ENCODE assay signal across 8 cellular contexts in genomic region chr18:45690975-45691815, GRCh38. TPM values are rescaled to one million over a fixed set of nuclear protein-coding genes. Genes with fewer than 3 reads are reported as not detected.
DNase-seq lines count a peak whose midpoint lies in the region; ATAC-seq and TF ChIP-seq lines count a peak whose summit lies in the region.

No MANE protein-coding gene starts in this region.

- H3K4me2 ChIP-seq in OCI-LY3 (ENCODE audit: low read length) (peak overlapping the region; percentile 63), fibroblast of lung (ENCODE audit: extremely low read depth, insufficient read depth, low read length) (peak overlapping the region; percentile 65)

- H3K9ac ChIP-seq in OCI-LY3 (ENCODE audit: low read length), result no peak overlapping the region
- H3K9ac ChIP-seq in fibroblast of lung (ENCODE audit: insufficient read depth, low read length), result no peak overlapping the region

- intact Hi-C loops in natural killer cell (cut with micrococcal nuclease), result loop anchor here (1.0 to 2.0 kb wide), 3 partner anchors 148 to 283 kb away; no protein-coding TSS in a partner anchor

- 0 out of 2 replicates have a peak overlapping the region, but pooled peaks have one; percentile 37 for H2AFZ ChIP-seq in OCI-LY3 (ENCODE audit: low read depth, low read length)
- H2AFZ ChIP-seq in fibroblast of lung (ENCODE audit: low read length), result peak overlapping the region; percentile 78

- H3K27ac Mint-ChIP-seq in CD8-positive, alpha-beta memory T cell, result peak overlapping the region in 4 of 8 donors; percentile 57 to 89 (median 69)
- peak overlapping the region in 1 of 2 donors; percentile 52 for H3K27ac Mint-ChIP-seq in natural killer cell

- ATAC-seq in natural killer cell (no peak), HG03565 (IDR thresholded peaks at IDR 0.05; ENCODE audit: unreplicated experiment) (no peak)

- no peak overlapping the region for H3K27ac ChIP-seq in CD8-positive, alpha-beta memory T cell (ENCODE audit: low read depth, low read length)
- H3K27ac ChIP-seq in OCI-LY3 (ENCODE audit: low read length), result no peak overlapping the region
- H3K27ac ChIP-seq in fibroblast of lung (ENCODE audit: insufficient read depth, low read length), result no peak overlapping the region

- H3K36me3 ChIP-seq in CD8-positive, alpha-beta memory T cell (ENCODE audit: insufficient read depth, low read length), result no peaks in the 10 kb centered on the region
- H3K36me3 ChIP-seq in OCI-LY3 (replicated peaks; ENCODE audit: low read depth, low read length), result no peaks in the 10 kb centered on the region
- H3K36me3 ChIP-seq in fibroblast of lung (ENCODE audit: control insufficient read depth, insufficient read depth, low read length), result no peaks in the 10 kb centered on the region

- POLR2A ChIA-PET in CD8-positive, alpha-beta memory T cell (lab: Charles Lee), result no interaction called here

- no peaks in the 10 kb centered on the region for H3K27me3 Mint-ChIP-seq in CD8-positive, alpha-beta memory T cell
- H3K27me3 Mint-ChIP-seq in natural killer cell (ENCODE audit: low read depth in 2 of 2), result peaks cover 0 to 2% of the 10 kb centered on the region in 2 donors

- peaks cover 47% of the 10 kb centered on the region for H3K4me1 ChIP-seq in CD8-positive, alpha-beta memory T cell (ENCODE audit: insufficient read depth, low read length)
- H3K4me1 ChIP-seq in OCI-LY3 (ENCODE audit: low read length) (peaks cover 47% of the 10 kb centered on the region), fibroblast of lung (ENCODE audit: control insufficient read depth, extremely low read depth, insufficient read depth, low read length) (peaks cover 2% of the 10 kb centered on the region)

- peaks cover 0 to 11% (median 8%) of the 10 kb centered on the region in 5 donors for H3K9me3 Mint-ChIP-seq in CD8-positive, alpha-beta memory T cell
- peaks cover 4 to 13% of the 10 kb centered on the region in 2 donors for H3K9me3 Mint-ChIP-seq in natural killer cell

- H3K4me3 Mint-ChIP-seq in CD8-positive, alpha-beta memory T cell, result peak overlapping the region in 6 of 7 donors; percentile 14 to 75 (median 48)
- no peak overlapping the region for H3K4me3 Mint-ChIP-seq in natural killer cell

- DNase-seq in CD8-positive, alpha-beta memory T cell, result peak; percentile 63 to 81 (median 66)
- DNase-seq in HUDEP-2 (lab: John Stamatoyannopoulos, UW; ENCODE audit: unreplicated experiment in 76 of 76) (peak in 73 of 76 experiments; percentile 5 to 90 (median 70)), activated T-cell treated with anti-CD3 and anti-CD28 coated beads for 4 hours (peak; percentile 68), fibroblast of lung (ENCODE audit: low read depth in 2 of 2) (peak; percentile 67 to 81), natural killer cell (peak; percentile 74)
- peak; percentile 44 to 80 (median 63) for DNase-seq in stimulated activated naive CD4-positive, alpha-beta T cell (lab: John Stamatoyannopoulos, UW)

- H3K36me3 Mint-ChIP-seq in CD8-positive, alpha-beta memory T cell, result peaks cover 1 to 14% (median 1%) of the 10 kb centered on the region in 3 donors
- H3K36me3 Mint-ChIP-seq in natural killer cell, result peaks cover 18% of the 10 kb centered on the region

- H3K4me1 Mint-ChIP-seq in CD8-positive, alpha-beta memory T cell, result peaks cover 38 to 50% (median 49%) of the 10 kb centered on the region in 3 donors
- H3K4me1 Mint-ChIP-seq in natural killer cell, result peaks cover 44 to 49% of the 10 kb centered on the region in 2 donors

- TF ChIP-seq CTCF in OCI-LY3 (IDR thresholded peaks at IDR 0.05; ENCODE audit: low read depth, low read length) (peak; percentile 100), fibroblast of lung (conservative IDR thresholded peaks at IDR 0.05 in 1 of 2, IDR thresholded peaks at IDR 0.05 in 1 of 2; ENCODE audit: low read depth in 1 of 2, low read length in 2 of 2) (peak; percentile 82 to 83), natural killer cell (IDR thresholded peaks at IDR 0.05) (peak; percentile 92)

- no peak overlapping the region for H3K4me3 ChIP-seq in CD8-positive, alpha-beta memory T cell (ENCODE audit: low read length)
- H3K4me3 ChIP-seq in OCI-LY3 (ENCODE audit: low read length), result peak overlapping the region; percentile 43
- no peak overlapping the region for H3K4me3 ChIP-seq in fibroblast of lung (replicated peaks in 1 of 4; ENCODE audit: control extremely low read depth in 1 of 4, insufficient read depth in 1 of 4, low read depth in 3 of 4, low read length in 4 of 4)

- H3K79me2 ChIP-seq in OCI-LY3 (ENCODE audit: low read length), result no peaks in the 10 kb centered on the region
- no peaks in the 10 kb centered on the region for H3K79me2 ChIP-seq in fibroblast of lung (ENCODE audit: control insufficient read depth, insufficient read depth, low read length)

- no peaks in the 10 kb centered on the region for H3K9me3 ChIP-seq in CD8-positive, alpha-beta memory T cell (ENCODE audit: low read length)
- H3K9me3 ChIP-seq in OCI-LY3 (ENCODE audit: insufficient read depth, low read length), result no peaks in the 10 kb centered on the region
- H3K9me3 ChIP-seq in fibroblast of lung (ENCODE audit: control insufficient read depth, insufficient read depth, low read depth, low read length), result no peaks in the 10 kb centered on the region

- H3K27me3 ChIP-seq in CD8-positive, alpha-beta memory T cell (ENCODE audit: insufficient read depth, low read length, poor library complexity, severe bottlenecking), result no peaks in the 10 kb centered on the region
- H3K27me3 ChIP-seq in OCI-LY3 (ENCODE audit: low read depth, low read length) (peaks cover 7% of the 10 kb centered on the region; the same call in 1 of the 2 replicates), fibroblast of lung (ENCODE audit: control insufficient read depth, insufficient read depth, low read length) (no peaks in the 10 kb centered on the region)

- H4K20me1 ChIP-seq in OCI-LY3 (ENCODE audit: insufficient read depth, low read length), result no peaks in the 10 kb centered on the region
- no peaks in the 10 kb centered on the region for H4K20me1 ChIP-seq in fibroblast of lung (ENCODE audit: control insufficient read depth, extremely low read depth, insufficient read depth, low read length)

- CTCF ChIA-PET in CD8-positive, alpha-beta memory T cell (lab: Charles Lee), result interaction anchor here (0.8 to 20.1 kb wide), 9 partner anchors 13 to 283 kb away, joined by 3 to 230 read pairs (median 3); no protein-coding TSS in a partner anchor

RNA-seq across cellular contexts. Expression of gene SLC14A1, which starts 32.8 kb away (rescaled TPM):
- 1 to 10 TPM; 2.3 to 3.6 TPM for total RNA-seq in CD8-positive, alpha-beta memory T cell
- 3.8 TPM for polyA plus RNA-seq in CD8-positive, alpha-beta memory T cell
- 2.3 and 31.0 TPM in 2 replicates for total RNA-seq in fibroblast of lung
- polyA plus RNA-seq in fibroblast of lung, result 8.0 and 56.5 TPM in 2 replicates
- 4.2 and 39.4 TPM in 2 replicates for polyA plus RNA-seq in fibroblast of lung (2012)
- polyA minus RNA-seq in fibroblast of lung (ENCODE audit: low replicate concordance), result 27.4 and 100 TPM in 2 replicates
- 10 to 100 TPM; 21.2 to 51.6 (median 42.2) TPM for total RNA-seq in natural killer cell
